8 cellular contexts compared by ENCODE assay signal in the genomic region with DNA sequence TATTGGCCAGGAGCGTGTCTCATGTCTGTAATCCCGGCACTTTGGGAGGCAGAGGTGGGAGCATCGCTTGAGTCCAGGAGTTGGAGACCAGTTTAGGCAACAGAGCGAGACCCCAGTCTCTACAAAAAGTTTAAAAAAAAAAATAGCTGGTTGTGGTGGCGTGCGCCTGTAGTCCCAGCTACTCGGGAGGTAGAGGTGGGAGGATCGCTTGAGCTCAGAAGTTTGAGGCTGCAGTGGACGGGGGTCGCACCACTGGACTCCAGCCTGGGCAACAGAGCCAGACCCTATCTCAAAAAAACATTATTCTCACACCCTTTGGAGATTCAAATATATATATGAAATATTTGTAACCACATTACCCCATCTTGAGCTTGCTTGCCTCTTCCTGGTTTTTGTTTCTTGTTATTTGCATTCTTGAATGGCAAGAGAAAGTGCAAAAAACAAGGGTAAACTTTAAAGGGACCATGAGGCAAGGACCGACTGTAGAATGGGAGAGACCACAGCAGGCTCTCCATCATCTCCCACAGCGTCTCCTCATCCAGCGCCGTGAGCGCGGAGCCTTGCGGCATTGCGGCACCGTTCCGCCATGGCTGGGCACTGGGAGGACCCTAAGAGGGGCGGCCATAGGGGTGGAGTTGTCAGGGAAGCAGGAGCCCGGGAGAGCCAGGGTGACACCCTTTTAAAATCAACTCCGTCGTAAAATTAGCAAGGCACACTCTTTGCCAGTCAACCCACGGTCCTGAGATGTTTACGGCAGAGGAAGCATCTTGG. TPM values are rescaled to one million over a fixed set of nuclear protein-coding genes. Genes with fewer than 3 reads are reported as not detected.
DNase-seq lines count a peak whose midpoint lies in the region; ATAC-seq and TF ChIP-seq lines count a peak whose summit lies in the region.

No MANE protein-coding gene starts in this region.

- peaks cover 32% of the 10 kb centered on the region for H4K20me1 ChIP-seq in GM23338 (replicated peaks; ENCODE audit: insufficient read depth)

- H3K4me3 Mint-ChIP-seq in GM23338: peak overlapping the region; percentile 98

- peaks cover 90% of the 10 kb centered on the region for H3K79me2 ChIP-seq in GM23338 (replicated peaks; ENCODE audit: insufficient read depth)

- TF ChIP-seq CTCF in GM23338 (conservative IDR thresholded peaks at IDR 0.05; ENCODE audit: low read depth in 2 of 2): no peak
- TF ChIP-seq CTCF in fibroblast of the aortic adventitia (IDR thresholded peaks at IDR 0.05; ENCODE audit: insufficient read depth, low read length): no peak
- no peak for TF ChIP-seq CTCF in omental fat pad (IDR thresholded peaks at IDR 0.05)

- no peak overlapping the region; the same call in 1 of the 2 replicates for H3K27ac Mint-ChIP-seq in GM23338

- peak overlapping the region; percentile 100 for H3K9ac ChIP-seq in skeletal muscle satellite cell (ENCODE audit: low read depth, low read length)

- H3K36me3 Mint-ChIP-seq in GM23338 (ENCODE audit: low read depth): peaks cover 22% of the 10 kb centered on the region

- H3K27ac ChIP-seq in GM23338 (ENCODE audit: low read depth) (no peak overlapping the region), SJSA1 (no peak overlapping the region)

- ATAC-seq in GM23338 (no peak), omental fat pad (ENCODE audit: low FRiP score) (no peak)

- H3K27me3 ChIP-seq in GM23338 (ENCODE audit: insufficient read depth): no peaks in the 10 kb centered on the region
- H3K27me3 ChIP-seq in SJSA1 (replicated peaks): no peaks in the 10 kb centered on the region
- no peaks in the 10 kb centered on the region for H3K27me3 ChIP-seq in skeletal muscle satellite cell (ENCODE audit: control insufficient read depth, insufficient read depth, low read length)

- H3K36me3 ChIP-seq in GM23338 (ENCODE audit: insufficient read depth) (peaks cover 17% of the 10 kb centered on the region; the same call in 1 of the 2 replicates), SJSA1 (peaks cover 9% of the 10 kb centered on the region), skeletal muscle satellite cell (ENCODE audit: insufficient read depth, low read length) (peaks cover 3% of the 10 kb centered on the region)

- H3K27me3 Mint-ChIP-seq in GM23338 (ENCODE audit: insufficient read depth, low read depth, poor library complexity): peaks cover 6% of the 10 kb centered on the region

- H3F3A ChIP-seq in GM23338 (replicated peaks; ENCODE audit: low read depth): no peaks in the 10 kb centered on the region

- H3K4me3 ChIP-seq in GM23338 (peak overlapping the region; percentile 92), SJSA1 (peak overlapping the region; percentile 74; the same call in 1 of the 2 replicates), fibroblast of the aortic adventitia (ENCODE audit: low read depth, low read length) (peak overlapping the region; percentile 99), skeletal muscle satellite cell (ENCODE audit: low read length) (peak overlapping the region; percentile 99)

- H3K4me2 ChIP-seq in GM23338: peak overlapping the region; percentile 78
- H3K4me2 ChIP-seq in skeletal muscle satellite cell (ENCODE audit: low read length): peak overlapping the region; percentile 100

- H3K9me3 Mint-ChIP-seq in GM23338: no peaks in the 10 kb centered on the region; the same call in 2 of the 3 replicates

- H3K9me3 ChIP-seq in SJSA1 (replicated peaks): no peaks in the 10 kb centered on the region
- no peaks in the 10 kb centered on the region for H3K9me3 ChIP-seq in skeletal muscle satellite cell (replicated peaks; ENCODE audit: low read length)

- DNase-seq in GM23338 (ENCODE audit: low spot score) (peak; percentile 15), SJSA1 (ENCODE audit: low read depth in 1 of 2, low spot score in 2 of 2) (no peak), fibroblast of the aortic adventitia (ENCODE audit: low read depth) (no peak), omental fat pad (ENCODE audit: low spot score) (no peak), NCI-H146 (lab: John Stamatoyannopoulos, UW) (no peak), GF-D8 (lab: John Stamatoyannopoulos, UW) (no peak)
- DNase-seq in stimulated activated naive CD4-positive, alpha-beta T cell (lab: John Stamatoyannopoulos, UW): no peak

- H2AFZ ChIP-seq in GM23338: no peak overlapping the region

- peaks cover 32% of the 10 kb centered on the region for H3K4me1 ChIP-seq in GM23338 (ENCODE audit: insufficient read depth)
- 0 out of 2 replicates have a peak, but pooled peaks cover 6% of the 10 kb centered on the region for H3K4me1 ChIP-seq in SJSA1 (replicated peaks)
- H3K4me1 ChIP-seq in skeletal muscle satellite cell (ENCODE audit: control insufficient read depth, insufficient read depth, low read length): peaks cover 12% of the 10 kb centered on the region

- no peaks in the 10 kb centered on the region for H3K9me2 ChIP-seq in GM23338 (ENCODE audit: insufficient read depth)

- peaks cover 23% of the 10 kb centered on the region for H3K4me1 Mint-ChIP-seq in GM23338

TF ChIP-seq in GM23338, 12 proteins besides CTCF, POLR2A, EP300 and RAD21:
- TF ChIP-seq ZNF331 (CRISPR knock-in tag; IDR thresholded peaks at IDR 0.05; ENCODE audit: low read depth): no peak
- TF ChIP-seq, protein P1, sequence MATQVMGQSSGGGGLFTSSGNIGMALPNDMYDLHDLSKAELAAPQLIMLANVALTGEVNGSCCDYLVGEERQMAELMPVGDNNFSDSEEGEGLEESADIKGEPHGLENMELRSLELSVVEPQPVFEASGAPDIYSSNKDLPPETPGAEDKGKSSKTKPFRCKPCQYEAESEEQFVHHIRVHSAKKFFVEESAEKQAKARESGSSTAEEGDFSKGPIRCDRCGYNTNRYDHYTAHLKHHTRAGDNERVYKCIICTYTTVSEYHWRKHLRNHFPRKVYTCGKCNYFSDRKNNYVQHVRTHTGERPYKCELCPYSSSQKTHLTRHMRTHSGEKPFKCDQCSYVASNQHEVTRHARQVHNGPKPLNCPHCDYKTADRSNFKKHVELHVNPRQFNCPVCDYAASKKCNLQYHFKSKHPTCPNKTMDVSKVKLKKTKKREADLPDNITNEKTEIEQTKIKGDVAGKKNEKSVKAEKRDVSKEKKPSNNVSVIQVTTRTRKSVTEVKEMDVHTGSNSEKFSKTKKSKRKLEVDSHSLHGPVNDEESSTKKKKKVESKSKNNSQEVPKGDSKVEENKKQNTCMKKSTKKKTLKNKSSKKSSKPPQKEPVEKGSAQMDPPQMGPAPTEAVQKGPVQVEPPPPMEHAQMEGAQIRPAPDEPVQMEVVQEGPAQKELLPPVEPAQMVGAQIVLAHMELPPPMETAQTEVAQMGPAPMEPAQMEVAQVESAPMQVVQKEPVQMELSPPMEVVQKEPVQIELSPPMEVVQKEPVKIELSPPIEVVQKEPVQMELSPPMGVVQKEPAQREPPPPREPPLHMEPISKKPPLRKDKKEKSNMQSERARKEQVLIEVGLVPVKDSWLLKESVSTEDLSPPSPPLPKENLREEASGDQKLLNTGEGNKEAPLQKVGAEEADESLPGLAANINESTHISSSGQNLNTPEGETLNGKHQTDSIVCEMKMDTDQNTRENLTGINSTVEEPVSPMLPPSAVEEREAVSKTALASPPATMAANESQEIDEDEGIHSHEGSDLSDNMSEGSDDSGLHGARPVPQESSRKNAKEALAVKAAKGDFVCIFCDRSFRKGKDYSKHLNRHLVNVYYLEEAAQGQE (IDR thresholded peaks at IDR 0.05; ENCODE audit: unreplicated experiment): no peak

RNA-seq across cellular contexts. Expression of a gene that starts 1.4 kb away (rescaled TPM):
- total RNA-seq in GM23338 (2014; rRNA removed; shearing (Covaris generic)): 119 and 124 TPM in 2 replicates
- 135 and 136 TPM in 2 replicates for polyA plus RNA-seq in GM23338 (2016; fragmentation: Nextera tagmentation; extraction: Ambion mirVana)
- total RNA-seq in SJSA1 (2014; rRNA removed; shearing (Covaris generic)): 43.1 and 43.3 TPM in 2 replicates
- total RNA-seq in fibroblast of the aortic adventitia (ENCODE audit: low replicate concordance) (83.3 and 119 TPM in 2 replicates), omental fat pad (10 to 100 TPM; 43.6 to 62.3 (median 57.7) TPM)
- total RNA-seq in skeletal muscle satellite cell (2012; rRNA removed): 65.5 and 70.7 TPM in 2 replicates

RNA-seq across cellular contexts. Expression of a gene that starts 1.9 kb away (rescaled TPM):
- 46.8 and 47.3 TPM in 2 replicates for total RNA-seq in GM23338 (2014; rRNA removed; shearing (Covaris generic))
- 18.6 and 20.8 TPM in 2 replicates for polyA plus RNA-seq in GM23338 (2016; fragmentation: Nextera tagmentation; extraction: Ambion mirVana)
- 83.8 and 88.0 TPM in 2 replicates for total RNA-seq in SJSA1 (2014; rRNA removed; shearing (Covaris generic))
- total RNA-seq in fibroblast of the aortic adventitia (ENCODE audit: low replicate concordance) (85.2 and 88.6 TPM in 2 replicates), omental fat pad (10 to 100 TPM; 36.7 to 77.5 (median 43.6) TPM)
- 64.9 and 81.7 TPM in 2 replicates for total RNA-seq in skeletal muscle satellite cell (2012; rRNA removed)

RNA-seq across cellular contexts. Expression of a gene that starts 56.2 kb away (rescaled TPM):
- total RNA-seq in GM23338 (2014; rRNA removed; shearing (Covaris generic)): 6.5 and 7.2 TPM in 2 replicates
- 3.7 and 3.9 TPM in 2 replicates for polyA plus RNA-seq in GM23338 (2016; fragmentation: Nextera tagmentation; extraction: Ambion mirVana)
- total RNA-seq in SJSA1 (2014; rRNA removed; shearing (Covaris generic)): 0.16 and 0.34 TPM in 2 replicates
- 3.5 and 13.1 TPM in 2 replicates for total RNA-seq in fibroblast of the aortic adventitia (ENCODE audit: low replicate concordance)
- 12.2 and 17.2 TPM in 2 replicates for total RNA-seq in skeletal muscle satellite cell (2012; rRNA removed)
- 10 to 100 TPM in 1 of 4 donors, 1 to 10 TPM in 3; 2.2 to 11.4 (median 5.1) TPM for total RNA-seq in omental fat pad
